In genomic region chr2:45169339-45170190, GRCh38 we compare ENCODE assay signal across 8 cellular contexts.
DNase-seq lines count a peak whose midpoint lies in the region; ATAC-seq, FAIRE-seq and TF ChIP-seq lines count a peak whose summit lies in the region.

No MANE protein-coding gene starts in this region.

- H3K27me3 Mint-ChIP-seq in Calu3 (ENCODE audit: unreplicated experiment): no peaks in the 10 kb centered on the region
- peaks cover 41% of the 10 kb centered on the region for H3K27me3 Mint-ChIP-seq in IgD-negative memory B cell

- H3K9me3 Mint-ChIP-seq in Calu3 (ENCODE audit: low read depth, unreplicated experiment) (no peaks in the 10 kb centered on the region), IgD-negative memory B cell (no peaks in the 10 kb centered on the region)

- H3K9ac ChIP-seq in GM12878 (ENCODE audit: control insufficient read depth, insufficient read depth, low read length): no peak overlapping the region
- H3K9ac ChIP-seq in keratinocyte (ENCODE audit: control insufficient read depth, extremely low read depth, insufficient read depth, low read length): peak overlapping the region; percentile 4

- TF ChIP-seq CTCF in Calu3 (IDR thresholded peaks at IDR 0.05; ENCODE audit: unreplicated experiment) (no peak), GM12878 (IDR thresholded peaks at IDR 0.05 in 2 of 3, conservative IDR thresholded peaks at IDR 0.05 in 1 of 3; ENCODE audit: control insufficient read depth in 2 of 3, extremely low read depth in 1 of 3, insufficient read depth in 1 of 3, low read depth in 3 of 3, low read length in 3 of 3) (no peak), keratinocyte (optimal IDR thresholded peaks at IDR 0.05 in 1 of 3, IDR thresholded peaks at IDR 0.05 in 1 of 3, conservative IDR thresholded peaks at IDR 0.05 in 1 of 3; ENCODE audit: extremely low read depth in 1 of 3, insufficient read depth in 2 of 3, low read length in 3 of 3) (no peak), tibial nerve (IDR thresholded peaks at IDR 0.05) (no peak)

- CTCF ChIA-PET in Calu3 (lab: Charles Lee) (no interaction called here), GM12878 (lab: Yijun Ruan, JAX) (no interaction called here)

- TF ChIP-seq RAD21 in GM12878 (IDR thresholded peaks at IDR 0.05; ENCODE audit: insufficient read depth, low read depth, low read length): no peak

- in situ Hi-C loops in GM12878 (cut with MboI): no loop called here

- H3K27ac Mint-ChIP-seq in Calu3 (ENCODE audit: unreplicated experiment): no peak overlapping the region
- no peak overlapping the region for H3K27ac Mint-ChIP-seq in IgD-negative memory B cell

- BruUV-seq in Calu3 (replicated peaks; lab: Mats Ljungman, UMichigan) (no TSS peak), GM12878 (replicated peaks; lab: Mats Ljungman, UMichigan) (no TSS peak)

- TF ChIP-seq POLR2A in GM12878 (IDR thresholded peaks at IDR 0.05; ENCODE audit: low read depth, low read length): no peak
- no peak for TF ChIP-seq POLR2A in tibial nerve (IDR thresholded peaks at IDR 0.05)

- dilution Hi-C loops in keratinocyte (cut with MboI; ENCODE audit: extremely low pct_ligation_motif_present, low sequenced_read_pairs): no loop called here

- peaks cover 16% of the 10 kb centered on the region for H3K36me3 Mint-ChIP-seq in Calu3 (ENCODE audit: insufficient read depth, unreplicated experiment)
- H3K36me3 Mint-ChIP-seq in IgD-negative memory B cell: peaks cover 2% of the 10 kb centered on the region

- H3K27ac ChIP-seq in GM12878 (ENCODE audit: control insufficient read depth, insufficient read depth): no peak overlapping the region
- no peak overlapping the region for H3K27ac ChIP-seq in keratinocyte (ENCODE audit: control insufficient read depth, insufficient read depth, low read length)
- peak overlapping the region in 2 of 4 donors; percentile 46 to 82 for H3K27ac ChIP-seq in tibial nerve

- TF ChIP-seq EP300 in GM12878 (IDR thresholded peaks at IDR 0.05; ENCODE audit: borderline replicate concordance in 1 of 2, control insufficient read depth in 1 of 2, low read depth in 2 of 2, low read length in 2 of 2) (no peak), tibial nerve (IDR thresholded peaks at IDR 0.05) (no peak)

- H3K4me1 Mint-ChIP-seq in Calu3 (ENCODE audit: low read depth, unreplicated experiment) (no peaks in the 10 kb centered on the region), IgD-negative memory B cell (peaks cover 0 to 4% (median 4%) of the 10 kb centered on the region in 3 donors)

- intact Hi-C loops in Calu3 (cut with micrococcal nuclease; ENCODE audit: unreplicated experiment) (loop anchor here (5.0 kb wide), 2 partner anchors 47 to 142 kb away; no protein-coding TSS in a partner anchor), GM12878 (cut with micrococcal nuclease; ENCODE audit: unreplicated experiment) (no loop called here)

- H3K79me2 ChIP-seq in GM12878 (ENCODE audit: control insufficient read depth, insufficient read depth, low read length) (no peaks in the 10 kb centered on the region), keratinocyte (ENCODE audit: control insufficient read depth, insufficient read depth, low read length) (no peaks in the 10 kb centered on the region)

- DNase-seq in Calu3 (peak; percentile 55), GM12878 (ENCODE audit: low read depth, low spot score) (no peak), keratinocyte (ENCODE audit: low read depth, low spot score) (no peak), tibial nerve (ENCODE audit: low spot score in 2 of 2) (no peak), Kasumi-1 (lab: John Stamatoyannopoulos, UW) (no peak)

- no peak overlapping the region for H3K4me3 ChIP-seq in GM12878
- peak overlapping the region; percentile 36 to 59 (median 52) for H3K4me3 ChIP-seq in keratinocyte (ENCODE audit: control insufficient read depth in 2 of 3, extremely low read depth in 1 of 3, insufficient read depth in 2 of 3, low read depth in 1 of 3, low read length in 3 of 3)
- H3K4me3 ChIP-seq in tibial nerve: peak overlapping the region; percentile 28 to 63 (median 32)

- no peak overlapping the region; the same call in 1 of the 2 replicates for H3K4me2 ChIP-seq in GM12878 (ENCODE audit: control insufficient read depth, insufficient read depth)
- peak overlapping the region; percentile 71 for H3K4me2 ChIP-seq in keratinocyte (ENCODE audit: control insufficient read depth, extremely low read depth, insufficient read depth, low read depth, low read length)

- H3K36me3 ChIP-seq in GM12878 (ENCODE audit: control insufficient read depth in 2 of 2, insufficient read depth in 2 of 2, low read length in 1 of 2): no peaks in the 10 kb centered on the region
- H3K36me3 ChIP-seq in keratinocyte (ENCODE audit: control insufficient read depth in 2 of 2, extremely low read depth in 1 of 2, insufficient read depth in 2 of 2, low read length in 2 of 2): no peaks in the 10 kb centered on the region
- no peaks in the 10 kb centered on the region for H3K36me3 ChIP-seq in tibial nerve

- FAIRE-seq in GM12878 (lab: Jason Lieb, UNC): no peak
- FAIRE-seq in keratinocyte (lab: Jason Lieb, UNC): no peak

- H3K4me1 ChIP-seq in GM12878 (ENCODE audit: control insufficient read depth, insufficient read depth, low read length) (no peaks in the 10 kb centered on the region), keratinocyte (ENCODE audit: control insufficient read depth, extremely low read depth, insufficient read depth, low read length) (peaks cover 4% of the 10 kb centered on the region), tibial nerve (peaks cover 0 to 32% (median 15%) of the 10 kb centered on the region in 4 donors)

- RAD21 ChIA-PET in GM12878 (lab: Charles Lee; ENCODE audit: unreplicated experiment): no interaction called here

- H2AFZ ChIP-seq in GM12878 (ENCODE audit: control insufficient read depth, low read depth, low read length) (no peak overlapping the region), keratinocyte (ENCODE audit: control insufficient read depth, low read length) (peak overlapping the region; percentile 58)

- H3K27me3 ChIP-seq in GM12878 (replicated peaks in 1 of 2; ENCODE audit: control insufficient read depth in 2 of 2, insufficient read depth in 2 of 2, low read length in 1 of 2) (peaks cover 2 to 23% of the 10 kb centered on the region in 2 experiments; a peak in 3 of 4 replicates), keratinocyte (ENCODE audit: control insufficient read depth, extremely low read depth, insufficient read depth, low read length) (peaks cover 36% of the 10 kb centered on the region), tibial nerve (peaks cover 0 to 68% of the 10 kb centered on the region in 2 donors)

- POLR2A ChIA-PET in GM12878 (lab: Charles Lee): no interaction called here

- H3K9me3 ChIP-seq in GM12878 (replicated peaks; ENCODE audit: control insufficient read depth, insufficient read depth, low read length) (no peaks in the 10 kb centered on the region), keratinocyte (ENCODE audit: control insufficient read depth, low read depth, low read length) (no peaks in the 10 kb centered on the region), tibial nerve (no peaks in the 10 kb centered on the region)

- SMC1A ChIA-PET in GM12878 (lab: Charles Lee; ENCODE audit: uncharacterized antibody, unreplicated experiment): no interaction called here

- 1% methylated on average over 71 of the region's 95 CpGs for WGBS in GM12878 (ENCODE audit: insufficient coverage, insufficient replicate concordance, low lambda C conversion rate, missing lambda C conversion rate)
- 1% methylated on average over 25 to 54 of the region's 95 CpGs for WGBS in tibial nerve, 2 donors

- H3K9me1 ChIP-seq in keratinocyte (ENCODE audit: control insufficient read depth, extremely low read depth, insufficient read depth, low read length): no peaks in the 10 kb centered on the region

- ATAC-seq in GM12878: peak; percentile 35
- ATAC-seq in HG02970 (IDR thresholded peaks at IDR 0.05; ENCODE audit: low FRiP score, unreplicated experiment): no peak
- ATAC-seq in HG03342 (IDR thresholded peaks at IDR 0.05; ENCODE audit: unreplicated experiment): no peak

- H4K20me1 ChIP-seq in GM12878 (ENCODE audit: control insufficient read depth, insufficient read depth) (no peaks in the 10 kb centered on the region), keratinocyte (ENCODE audit: control insufficient read depth, extremely low read depth, insufficient read depth, low read length) (no peaks in the 10 kb centered on the region)

- H3K4me3 Mint-ChIP-seq in Calu3 (ENCODE audit: low read depth, unreplicated experiment) (peak overlapping the region; percentile 88), IgD-negative memory B cell (peak overlapping the region in 3 of 4 donors; percentile 59 to 82 (median 79))

TF ChIP-seq in GM12878, 131 proteins besides CTCF, POLR2A, EP300 and RAD21:
- TF ChIP-seq REST (IDR thresholded peaks at IDR 0.05; ENCODE audit: low read depth, low read length): no peak
- TF ChIP-seq, protein P1, sequence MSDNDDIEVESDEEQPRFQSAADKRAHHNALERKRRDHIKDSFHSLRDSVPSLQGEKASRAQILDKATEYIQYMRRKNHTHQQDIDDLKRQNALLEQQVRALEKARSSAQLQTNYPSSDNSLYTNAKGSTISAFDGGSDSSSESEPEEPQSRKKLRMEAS (IDR thresholded peaks at IDR 0.05; ENCODE audit: low read depth, low read length): no peak
- no peak for TF ChIP-seq CREM (IDR thresholded peaks at IDR 0.05; ENCODE audit: low read depth)
- no peak for TF ChIP-seq RAD51 (IDR thresholded peaks at IDR 0.05)
- TF ChIP-seq SREBF1 (IDR thresholded peaks at IDR 0.05; ENCODE audit: low read length): no peak
